In the genomic region with DNA sequence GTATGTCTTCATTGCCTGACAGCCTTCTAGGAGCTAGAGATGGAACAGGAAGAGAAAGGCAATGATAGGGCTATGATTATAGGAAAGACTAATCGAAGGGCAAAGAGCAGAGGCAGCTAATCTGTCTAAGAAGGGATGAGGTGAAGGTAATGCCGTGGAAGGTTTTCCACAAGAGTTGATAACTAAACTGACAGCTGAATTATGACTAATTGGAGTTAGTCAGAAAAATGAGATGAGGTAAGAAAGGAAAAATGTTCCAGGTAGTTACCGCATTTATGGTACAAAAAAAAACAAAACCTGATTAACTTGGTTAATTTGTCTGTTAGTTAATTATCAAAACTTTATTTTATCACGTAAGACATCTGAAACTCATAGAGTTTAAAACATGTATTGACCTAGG, we compare ENCODE assay signal across 19 cellular contexts.
A peak's percentile ranks its signal among the peaks of the same experiment; 100 is the strongest.
DNase-seq lines count a peak whose midpoint lies in the region; FAIRE-seq and TF ChIP-seq lines count a peak whose summit lies in the region.
"Had no signal": no experiment of that assay in that cellular context is flagged by ENCODE, and none has a peak within 500 bp of the region (broad histone marks: within the 10 kb centered on the region; RNA-seq: fewer than 3 reads in every experiment).

No MANE protein-coding gene starts in this region.

- no peak overlapping the region for H3K27ac Mint-ChIP-seq in activated CD4-positive, alpha-beta memory T cell treated with anti-CD3 and anti-CD28 coated beads for 36 hours
- H3K27ac Mint-ChIP-seq: CD4-positive, CD25-positive, alpha-beta regulatory T cell; CD8-positive, alpha-beta memory T cell had no signal

- no peaks in the 10 kb centered on the region for H3K36me3 Mint-ChIP-seq in activated CD4-positive, alpha-beta memory T cell treated with anti-CD3 and anti-CD28 coated beads for 36 hours
- H3K36me3 Mint-ChIP-seq: CD4-positive, CD25-positive, alpha-beta regulatory T cell; CD8-positive, alpha-beta memory T cell had no signal

- H3K4me1 Mint-ChIP-seq in activated CD4-positive, alpha-beta memory T cell treated with anti-CD3 and anti-CD28 coated beads for 36 hours (ENCODE audit: low read depth), result peaks cover 4% of the 10 kb centered on the region
- H3K4me1 Mint-ChIP-seq: CD8-positive, alpha-beta memory T cell had no signal

- no peak overlapping the region for H3K4me3 Mint-ChIP-seq in activated CD4-positive, alpha-beta memory T cell treated with anti-CD3 and anti-CD28 coated beads for 36 hours
- H3K4me3 Mint-ChIP-seq: CD4-positive, CD25-positive, alpha-beta regulatory T cell; CD8-positive, alpha-beta memory T cell had no signal

- DNase-seq in D721Med (ENCODE audit: insufficient read length, low spot score) (no peak), HPDE6-E6E7 (ENCODE audit: extremely low spot score) (peak; percentile 7), RWPE1 (ENCODE audit: low spot score) (peak; percentile 20), epithelial cell of prostate (ENCODE audit: low read depth, low spot score) (no peak), EL (no peak), HuH-7 (ENCODE audit: low spot score) (no peak), SIG-M5 (lab: John Stamatoyannopoulos, UW) (no peak)
- no peak for DNase-seq in activated CD4-positive, alpha-beta memory T cell treated with anti-CD3 and anti-CD28 coated beads for 36 hours
- DNase-seq: BE2C; C1 segment of cervical spinal cord; CD4-positive, CD25-positive, alpha-beta regulatory T cell; CD8-positive, alpha-beta memory T cell; COR-L47; GDM1; GM23248; HCEC 1CT had no signal

- H3K9me3 Mint-ChIP-seq in activated CD4-positive, alpha-beta memory T cell treated with anti-CD3 and anti-CD28 coated beads for 36 hours, result no peaks in the 10 kb centered on the region

- POLR2A ChIA-PET in RWPE1 (lab: Yijun Ruan, JAX; ENCODE audit: low non-redundant PET), result no interaction called here
- POLR2A ChIA-PET in activated CD4-positive, alpha-beta memory T cell treated with anti-CD3 and anti-CD28 coated beads for 36 hours (lab: Charles Lee), result no interaction called here

- peak; percentile 82 for FAIRE-seq in D721Med (lab: Jason Lieb, UNC)
- FAIRE-seq: GM12892, GM18507, HepG2 had no signal

- no peaks in the 10 kb centered on the region for H3K27me3 Mint-ChIP-seq in activated CD4-positive, alpha-beta memory T cell treated with anti-CD3 and anti-CD28 coated beads for 36 hours
- H3K27me3 Mint-ChIP-seq: CD4-positive, CD25-positive, alpha-beta regulatory T cell; CD8-positive, alpha-beta memory T cell had no signal

- no peak overlapping the region for H3K27ac ChIP-seq in RWPE1
- peak overlapping the region; percentile 6 for H3K27ac ChIP-seq in epithelial cell of prostate
- H3K27ac ChIP-seq: GM23248 had no signal

- intact Hi-C loops in activated CD4-positive, alpha-beta memory T cell treated with anti-CD3 and anti-CD28 coated beads for 36 hours (cut with micrococcal nuclease), result no loop called here

- CTCF ChIA-PET in RWPE1 (lab: Yijun Ruan, JAX), result no interaction called here
- CTCF ChIA-PET in activated CD4-positive, alpha-beta memory T cell treated with anti-CD3 and anti-CD28 coated beads for 36 hours (lab: Charles Lee), result no interaction called here

- TF ChIP-seq CTCF in D721Med (IDR thresholded peaks at IDR 0.05; ENCODE audit: insufficient read depth, missing control alignments), result no peak
- TF ChIP-seq CTCF in RWPE1 (conservative IDR thresholded peaks at IDR 0.05; ENCODE audit: low read depth), result no peak

Comparison
In these comparisons a context has a peak if more than half of its experiments do, and no peak if none do; other contexts are left out.
1. DNase-seq: peak in HPDE6-E6E7 (single experiment) and RWPE1 (single experiment); none in D721Med (single experiment), epithelial cell of prostate (single experiment), activated CD4-positive, alpha-beta memory T cell treated with anti-CD3 and anti-CD28 coated beads for 36 hours (single experiment), EL (single experiment), HuH-7 (single experiment) and SIG-M5 (single experiment).